In genomic region chr22:50186789-50187523, GRCh38 we compare ENCODE assay signal across 8 cellular contexts. TPM values are rescaled to one million over a fixed set of nuclear protein-coding genes. Genes with fewer than 3 reads are reported as not detected.
DNase-seq lines count a peak whose midpoint lies in the region; ATAC-seq and TF ChIP-seq lines count a peak whose summit lies in the region.

No MANE protein-coding gene starts in this region.

- H3K36me3 ChIP-seq in BLaER1 (peaks cover 7% of the 10 kb centered on the region), Karpas-422 (ENCODE audit: insufficient read depth, low read length) (no peaks in the 10 kb centered on the region), breast epithelium (no peaks in the 10 kb centered on the region), lower lobe of right lung (no peaks in the 10 kb centered on the region), uterus (no peaks in the 10 kb centered on the region)

- peak; percentile 63 for DNase-seq in Karpas-422
- DNase-seq in breast epithelium (ENCODE audit: low spot score in 2 of 2): no peak
- peak; percentile 51 for DNase-seq in lower lobe of right lung
- no peak for DNase-seq in uterus
- DNase-seq in NCI-H510A treated with DMSO at 0.1 percent for 48 hours (lab: John Stamatoyannopoulos, UW): no peak
- DNase-seq in NCI-H2227 treated with DMSO at 0.1 percent for 48 hours (lab: John Stamatoyannopoulos, UW): no peak

- H3K4me1 ChIP-seq in BLaER1 (peaks cover 76% of the 10 kb centered on the region), Karpas-422 (ENCODE audit: low read length) (peaks cover 57% of the 10 kb centered on the region), breast epithelium (peaks cover 18 to 27% of the 10 kb centered on the region in 2 donors), lower lobe of right lung (peaks cover 68% of the 10 kb centered on the region), uterus (peaks cover 0 to 36% of the 10 kb centered on the region in 2 donors)

- H3K9me3 ChIP-seq in BLaER1 (no peaks in the 10 kb centered on the region), Karpas-422 (ENCODE audit: low read length) (no peaks in the 10 kb centered on the region), breast epithelium (no peaks in the 10 kb centered on the region), lower lobe of right lung (no peaks in the 10 kb centered on the region), uterus (no peaks in the 10 kb centered on the region)

- intact Hi-C loops in breast epithelium (cut with DNase I; ENCODE audit: low total_unique reads): loop anchor here (10.0 kb wide), 1 partner anchor 232 kb away; no protein-coding TSS in a partner anchor
- intact Hi-C loops in lower lobe of right lung (cut with DNase I): no loop called here
- intact Hi-C loops in uterus (cut with DNase I; ENCODE audit: low total_unique reads): no loop called here

- ATAC-seq in lower lobe of right lung: no peak
- ATAC-seq in HG02973 (IDR thresholded peaks at IDR 0.05; ENCODE audit: unreplicated experiment): no peak

- TF ChIP-seq CTCF in breast epithelium (IDR thresholded peaks at IDR 0.05) (no peak), lower lobe of right lung (IDR thresholded peaks at IDR 0.05) (no peak), uterus (IDR thresholded peaks at IDR 0.05) (no peak)

- H2AFZ ChIP-seq in Karpas-422 (ENCODE audit: low read length): no peak overlapping the region

- H3K27ac ChIP-seq in BLaER1 (peak overlapping the region; percentile 99), Karpas-422 (ENCODE audit: low read length) (peak overlapping the region; percentile 97), breast epithelium (peak overlapping the region; percentile 69 to 75), lower lobe of right lung (peak overlapping the region; percentile 72), uterus (peak overlapping the region; percentile 47 to 78)

- no peak for TF ChIP-seq POLR2A in breast epithelium (IDR thresholded peaks at IDR 0.05)
- TF ChIP-seq POLR2A in uterus (IDR thresholded peaks at IDR 0.05): no peak

- peak overlapping the region; percentile 99 for H3K4me3 ChIP-seq in BLaER1
- H3K4me3 ChIP-seq in Karpas-422 (ENCODE audit: low read length): peak overlapping the region; percentile 99
- H3K4me3 ChIP-seq in breast epithelium: peak overlapping the region; percentile 67 to 79 (median 75)
- H3K4me3 ChIP-seq in lower lobe of right lung: peak overlapping the region; percentile 68
- H3K4me3 ChIP-seq in uterus: peak overlapping the region; percentile 54 to 85

- H3K4me2 ChIP-seq in BLaER1: peak overlapping the region; percentile 98
- H3K4me2 ChIP-seq in Karpas-422 (ENCODE audit: low read depth, low read length, poor library complexity, severe bottlenecking): peak overlapping the region; percentile 99

- H3K79me2 ChIP-seq in Karpas-422 (ENCODE audit: low read length): peaks cover 25% of the 10 kb centered on the region

- peaks cover 21% of the 10 kb centered on the region for H3K27me3 ChIP-seq in BLaER1
- H3K27me3 ChIP-seq in Karpas-422 (ENCODE audit: low read length): no peaks in the 10 kb centered on the region
- no peaks in the 10 kb centered on the region for H3K27me3 ChIP-seq in breast epithelium
- H3K27me3 ChIP-seq in lower lobe of right lung (ENCODE audit: low read depth): no peaks in the 10 kb centered on the region
- H3K27me3 ChIP-seq in uterus: no peaks in the 10 kb centered on the region

- H3K9me2 ChIP-seq in Karpas-422 (replicated peaks; ENCODE audit: insufficient read depth, low read length): no peaks in the 10 kb centered on the region

- H4K20me1 ChIP-seq in BLaER1 (peaks cover 39% of the 10 kb centered on the region), Karpas-422 (ENCODE audit: insufficient read depth, low read depth, low read length) (peaks cover 14% of the 10 kb centered on the region)

- H3K9ac ChIP-seq in BLaER1 (peak overlapping the region; percentile 99), Karpas-422 (ENCODE audit: low read length) (peak overlapping the region; percentile 97)

RNA-seq across cellular contexts. Expression of gene TRABD, which starts 1.2 kb away (rescaled TPM):
- total RNA-seq in Karpas-422 (2014; rRNA removed; shearing (Covaris generic); ENCODE audit: low replicate concordance): 46.7 and 117 TPM in 2 replicates
- total RNA-seq in breast epithelium (10 to 100 TPM; 17.3 to 35.7 (median 28.2) TPM), lower lobe of right lung (43.7 TPM), uterus (10 to 100 TPM in 3 of 4 donors, 1 to 10 TPM in 1; 9.5 to 37.3 (median 15.0) TPM)

RNA-seq across cellular contexts. Expression of gene SELENOO, which starts 13.9 kb away (rescaled TPM):
- total RNA-seq in Karpas-422 (2014; rRNA removed; shearing (Covaris generic); ENCODE audit: low replicate concordance): 20.0 and 64.1 TPM in 2 replicates
- total RNA-seq in breast epithelium (10 to 100 TPM; 24.3 to 32.3 (median 31.8) TPM), lower lobe of right lung (18.7 TPM), uterus (10 to 100 TPM in 2 of 4 donors, 1 to 10 TPM in 2; 1.5 to 22.1 (median 10.0) TPM)

RNA-seq across cellular contexts. Expression of gene PANX2, which starts 16.4 kb away (rescaled TPM):
- not detected in 2 replicates for total RNA-seq in Karpas-422 (2014; rRNA removed; shearing (Covaris generic); ENCODE audit: low replicate concordance)
- 1 to 10 TPM in 2 of 3 donors, under 1 TPM in 1; 0.64 to 2.0 (median 1.8) TPM for total RNA-seq in breast epithelium
- total RNA-seq in lower lobe of right lung: 2.5 TPM
- total RNA-seq in uterus: under 1 TPM in 2 of 4 donors, not detected in 2; 0.35 to 0.43 TPM

RNA-seq across cellular contexts. Expression of gene TUBGCP6, which starts 57.9 kb away (rescaled TPM):
- total RNA-seq in Karpas-422 (2014; rRNA removed; shearing (Covaris generic); ENCODE audit: low replicate concordance): 16.9 and 32.5 TPM in 2 replicates
- 10 to 100 TPM; 34.2 to 66.2 (median 59.6) TPM for total RNA-seq in breast epithelium
- total RNA-seq in lower lobe of right lung: 48.5 TPM
- 10 to 100 TPM; 19.1 to 52.2 (median 40.7) TPM for total RNA-seq in uterus

Comparison
In these comparisons a context has a peak if more than half of its experiments do, and no peak if none do; other contexts are left out.
1. DNase-seq: peak in Karpas-422 (single experiment) and lower lobe of right lung (single experiment); none in breast epithelium (0 of 2), uterus (0 of 2), NCI-H510A treated with DMSO at 0.1 percent for 48 hours (single experiment) and NCI-H2227 treated with DMSO at 0.1 percent for 48 hours (single experiment).
2. Peak in every context shown above with its lines, with median percentiles within 50 percentile points of each other: H3K27ac ChIP-seq and H3K4me3 ChIP-seq.